ENCODE assay signal across 20 cellular contexts in the genomic region with DNA sequence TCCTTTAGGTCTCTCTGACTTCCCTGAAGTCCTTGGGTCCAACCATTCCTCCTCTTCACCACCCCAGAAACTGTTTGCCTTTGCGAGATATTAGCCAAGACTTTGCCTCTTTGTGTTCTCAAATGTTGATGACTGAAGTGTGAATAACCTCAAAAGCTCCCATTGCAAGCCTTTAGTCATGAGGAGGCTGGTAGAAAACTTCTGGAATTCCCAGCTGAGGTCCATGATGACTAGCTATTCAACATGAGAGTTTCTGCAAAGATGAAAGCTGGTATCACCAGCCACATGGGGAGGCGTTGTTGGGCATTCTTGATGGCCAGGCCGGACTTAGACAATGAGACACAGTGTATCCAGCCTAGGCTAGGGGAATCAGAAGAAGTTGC.
DNase-seq lines count a peak whose midpoint lies in the region; ATAC-seq and TF ChIP-seq lines count a peak whose summit lies in the region.
"Had no signal": no experiment of that assay in that cellular context is flagged by ENCODE, and none has a peak within 500 bp of the region (broad histone marks: within the 10 kb centered on the region; RNA-seq: fewer than 3 reads in every experiment).

No MANE protein-coding gene starts in this region.

- dilution Hi-C loops in IMR-90 (cut with HindIII; ENCODE audit: low sequenced_read_pairs, unreplicated experiment) = no loop called here

- intact Hi-C loops in IMR-90 (cut with micrococcal nuclease) = no loop called here

- H2AK9ac ChIP-seq in IMR-90 (replicated peaks; ENCODE audit: low read depth, low read length, poor library complexity) = no peak overlapping the region

- H3K36me3 ChIP-seq in IMR-90 (ENCODE audit: control insufficient read depth, insufficient read depth, low read length) = no peaks in the 10 kb centered on the region
- H3K36me3 ChIP-seq: BLaER1 had no signal

- POLR2A ChIA-PET in IMR-90 (lab: Charles Lee; ENCODE audit: unreplicated experiment) = no interaction called here

- no peak overlapping the region for H3K56ac ChIP-seq in IMR-90 (ENCODE audit: extremely low read depth, insufficient read depth, low read length)

- H3K4me1 ChIP-seq in IMR-90 (ENCODE audit: control insufficient read depth, insufficient read depth, low read length) = no peaks in the 10 kb centered on the region
- H3K4me1 ChIP-seq: BLaER1 had no signal

- H3K4me3 ChIP-seq in IMR-90 (ENCODE audit: insufficient read depth, low read depth, low read length) (no peak overlapping the region), foreskin fibroblast (ENCODE audit: low read depth in 1 of 2, low read length in 2 of 2) (no peak overlapping the region)
- H3K4me3 ChIP-seq: BLaER1 had no signal

- TF ChIP-seq POLR2A in IMR-90 (IDR thresholded peaks at IDR 0.05; ENCODE audit: low read depth, low read length) = no peak

- H3K4me2 ChIP-seq in IMR-90 (ENCODE audit: low read depth, low read length) = no peak overlapping the region
- H3K4me2 ChIP-seq: BLaER1 had no signal

- ATAC-seq in IMR-90 (ENCODE audit: low read depth) (no peak), GM19452 (IDR thresholded peaks at IDR 0.05; ENCODE audit: unreplicated experiment) (no peak), HG03159 (IDR thresholded peaks at IDR 0.05; ENCODE audit: unreplicated experiment) (no peak)

- no peaks in the 10 kb centered on the region for H4K20me1 ChIP-seq in IMR-90 (ENCODE audit: insufficient read depth, low read length)
- H4K20me1 ChIP-seq: BLaER1 had no signal

- no peak overlapping the region for H2BK5ac ChIP-seq in IMR-90 (ENCODE audit: low read depth, low read length, poor library complexity, severe bottlenecking)

- H3K23ac ChIP-seq in IMR-90 (ENCODE audit: low read depth, low read length) = no peak overlapping the region

- no peak overlapping the region for H4K8ac ChIP-seq in IMR-90 (ENCODE audit: low read depth in 2 of 2, low read length in 2 of 2)

- no peak overlapping the region for H3K9ac ChIP-seq in IMR-90 (ENCODE audit: low read depth, low read length)
- H3K9ac ChIP-seq: BLaER1 had no signal

- H4K5ac ChIP-seq in IMR-90 (ENCODE audit: low read depth, low read length) = no peak overlapping the region

- H3K27ac ChIP-seq in IMR-90 (ENCODE audit: insufficient read depth, low read length) = no peak overlapping the region
- H3K27ac ChIP-seq: 22Rv1, BLaER1, HL-60 had no signal

- no peaks in the 10 kb centered on the region for H3K79me1 ChIP-seq in IMR-90 (ENCODE audit: low read depth in 1 of 2, low read length in 2 of 2)

- no peak overlapping the region for H2AFZ ChIP-seq in IMR-90 (replicated peaks; ENCODE audit: low read length, poor library complexity)

- peak; percentile 70 for DNase-seq in AG08395 (ENCODE audit: low spot score)
- DNase-seq in EL = peak; percentile 20
- peak; percentile 10 for DNase-seq in IMR-90
- peak; percentile 33 to 65 for DNase-seq in foreskin fibroblast
- no peak for DNase-seq in activated naive CD4-positive, alpha-beta T cell treated with Interleukin-2 at 50 U/mL for 16 hours
- no peak for DNase-seq in Kasumi-1 (lab: John Stamatoyannopoulos, UW)
- DNase-seq: CD4-positive, alpha-beta T cell; COR-L47; DMS79; H7; NCI-H1694 treated with DMSO at 0.1 percent for 48 hours; NCI-H2081 treated with DMSO at 0.1 percent for 48 hours; NCI-H2171 treated with DMSO at 0.1 percent for 48 hours; NCI-H524 treated with DMSO at 0.1 percent for 48 hours; Right ventricle myocardium superior had no signal

- no peak overlapping the region for H3K4ac ChIP-seq in IMR-90 (ENCODE audit: low read depth, low read length)

- no peak overlapping the region for H3K14ac ChIP-seq in IMR-90 (replicated peaks; ENCODE audit: low read depth, low read length)

- H2BK20ac ChIP-seq in IMR-90 (ENCODE audit: low read depth, low read length) = no peak overlapping the region

- BruUV-seq in IMR-90 (replicated peaks; lab: Mats Ljungman, UMichigan) = no TSS peak

- H3K9me3 ChIP-seq in IMR-90 (ENCODE audit: control insufficient read depth, insufficient read depth, low read length) = peaks cover 5% of the 10 kb centered on the region; the same call in 1 of the 2 replicates
- H3K9me3 ChIP-seq: BLaER1 had no signal

- H4K91ac ChIP-seq in IMR-90 (ENCODE audit: insufficient read depth, low read depth, low read length) = no peak overlapping the region

- H2AK5ac ChIP-seq in IMR-90 (ENCODE audit: low read depth, low read length) = no peak overlapping the region

- H3K18ac ChIP-seq in IMR-90 (ENCODE audit: low read depth, low read length) = no peak overlapping the region

- WGBS in IMR-90 (ENCODE audit: extremely low coverage in 2 of 2, insufficient read length in 1 of 2), 2 experiments = no CpG with 5 or more reads among the region's 3 CpGs

- no peak overlapping the region for H2BK15ac ChIP-seq in IMR-90 (ENCODE audit: low read depth, low read length)

- H3K9me1 ChIP-seq in IMR-90 (ENCODE audit: insufficient read depth, low read length) = no peaks in the 10 kb centered on the region

- TF ChIP-seq CTCF in IMR-90 (conservative IDR thresholded peaks at IDR 0.05; ENCODE audit: low read depth, low read length) = no peak
- TF ChIP-seq CTCF in foreskin fibroblast (IDR thresholded peaks at IDR 0.05; ENCODE audit: low read depth, low read length) = no peak

- H3K27me3 ChIP-seq in IMR-90 (ENCODE audit: control insufficient read depth, insufficient read depth, low read length) = peaks cover 11% of the 10 kb centered on the region
- H3K27me3 ChIP-seq: BLaER1 had no signal

- in situ Hi-C loops in IMR-90 (cut with MboI; ENCODE audit: low sequenced_read_pairs) = no loop called here

- no peak for TF ChIP-seq RAD21 in IMR-90 (IDR thresholded peaks at IDR 0.05; ENCODE audit: low read length)

- CTCF ChIA-PET in IMR-90 (lab: Yijun Ruan, JAX) = no interaction called here

- H2BK120ac ChIP-seq in IMR-90 (ENCODE audit: low read depth, low read length) = no peak overlapping the region

TF ChIP-seq in IMR-90, 13 proteins besides CTCF, POLR2A, EP300 and RAD21:
- TF ChIP-seq, protein P1, sequence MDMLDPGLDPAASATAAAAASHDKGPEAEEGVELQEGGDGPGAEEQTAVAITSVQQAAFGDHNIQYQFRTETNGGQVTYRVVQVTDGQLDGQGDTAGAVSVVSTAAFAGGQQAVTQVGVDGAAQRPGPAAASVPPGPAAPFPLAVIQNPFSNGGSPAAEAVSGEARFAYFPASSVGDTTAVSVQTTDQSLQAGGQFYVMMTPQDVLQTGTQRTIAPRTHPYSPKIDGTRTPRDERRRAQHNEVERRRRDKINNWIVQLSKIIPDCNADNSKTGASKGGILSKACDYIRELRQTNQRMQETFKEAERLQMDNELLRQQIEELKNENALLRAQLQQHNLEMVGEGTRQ (IDR thresholded peaks at IDR 0.05; ENCODE audit: low read depth, low read length) = no peak
- TF ChIP-seq CEBPB (IDR thresholded peaks at IDR 0.05; ENCODE audit: low read depth, low read length) = no peak
- TF ChIP-seq BHLHE40 (IDR thresholded peaks at IDR 0.05; ENCODE audit: low read depth, low read length) = no peak
- TF ChIP-seq MXI1 (IDR thresholded peaks at IDR 0.05; ENCODE audit: borderline replicate concordance, low read depth, low read length) = no peak
- TF ChIP-seq FOS (IDR thresholded peaks at IDR 0.05; ENCODE audit: low read depth, low read length) = no peak
- TF ChIP-seq, protein P2, sequence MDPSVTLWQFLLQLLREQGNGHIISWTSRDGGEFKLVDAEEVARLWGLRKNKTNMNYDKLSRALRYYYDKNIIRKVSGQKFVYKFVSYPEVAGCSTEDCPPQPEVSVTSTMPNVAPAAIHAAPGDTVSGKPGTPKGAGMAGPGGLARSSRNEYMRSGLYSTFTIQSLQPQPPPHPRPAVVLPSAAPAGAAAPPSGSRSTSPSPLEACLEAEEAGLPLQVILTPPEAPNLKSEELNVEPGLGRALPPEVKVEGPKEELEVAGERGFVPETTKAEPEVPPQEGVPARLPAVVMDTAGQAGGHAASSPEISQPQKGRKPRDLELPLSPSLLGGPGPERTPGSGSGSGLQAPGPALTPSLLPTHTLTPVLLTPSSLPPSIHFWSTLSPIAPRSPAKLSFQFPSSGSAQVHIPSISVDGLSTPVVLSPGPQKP (IDR thresholded peaks at IDR 0.05; ENCODE audit: borderline replicate concordance, low read depth, low read length) = no peak
- TF ChIP-seq RCOR1 (IDR thresholded peaks at IDR 0.05; ENCODE audit: insufficient replicate concordance, low read length) = no peak
- no peak for TF ChIP-seq MAFK (IDR thresholded peaks at IDR 0.05; ENCODE audit: low read depth, low read length)
- TF ChIP-seq RFX5 (IDR thresholded peaks at IDR 0.05; ENCODE audit: low read depth, low read length) = no peak
- TF ChIP-seq MAZ (IDR thresholded peaks at IDR 0.05; ENCODE audit: borderline replicate concordance, low read depth, low read length) = no peak
- no peak for TF ChIP-seq CHD1 (IDR thresholded peaks at IDR 0.05; ENCODE audit: low read depth, low read length)
- TF ChIP-seq SMC3 (IDR thresholded peaks at IDR 0.05; ENCODE audit: low read depth, low read length) = no peak
- no peak for TF ChIP-seq NFE2L2 (IDR thresholded peaks at IDR 0.05; ENCODE audit: low read depth, low read length)

Comparison
In these comparisons a context has a peak if more than half of its experiments do, and no peak if none do; other contexts are left out.
1. DNase-seq: peak in AG08395 (single experiment), EL (single experiment), IMR-90 (single experiment) and foreskin fibroblast (2 of 2); none in activated naive CD4-positive, alpha-beta T cell treated with Interleukin-2 at 50 U/mL for 16 hours (single experiment) and Kasumi-1 (0 of 2).